ENCODE assay signal across 1 cellular context in genomic region chr9:72364679-72365524, GRCh38.
TF ChIP-seq lines count a peak whose summit lies in the region.

ZFAND5 (minus strand) TSS chr9:72365208; CDS start chr9:72360778, 4,430 bp downstream.

TF ChIP-seq in HepG2, 621 proteins besides CTCF, POLR2A, EP300 and RAD21 (continued from another document and continues in another):
- TF ChIP-seq MED8 (CRISPR knock-in tag; IDR thresholded peaks at IDR 0.05; ENCODE audit: insufficient replicate concordance) (peak; percentile 41), HOXA7 (CRISPR knock-in tag; IDR thresholded peaks at IDR 0.05) (no peak; the same call in 1 of the 2 replicates), ATF5 (CRISPR knock-in tag; IDR thresholded peaks at IDR 0.05; ENCODE audit: low read depth) (0 out of 2 replicates have a peak, but pooled peaks have one; percentile 13), MXI1 (IDR thresholded peaks at IDR 0.05; ENCODE audit: borderline replicate concordance, low read depth, low read length) (peak; percentile 55; the same call in 1 of the 3 replicates), ZNF768 (CRISPR knock-in tag; IDR thresholded peaks at IDR 0.05) (peak; percentile 64; the same call in 1 of the 2 replicates), RCOR2 (CRISPR knock-in tag; IDR thresholded peaks at IDR 0.05) (no peak), ELF3 (CRISPR knock-in tag; IDR thresholded peaks at IDR 0.05) (peak; percentile 51; the same call in 1 of the 2 replicates), CHD4 (IDR thresholded peaks at IDR 0.05; ENCODE audit: borderline replicate concordance, low read length) (no peak), ZNF335 (CRISPR knock-in tag; IDR thresholded peaks at IDR 0.05) (no peak), ZSCAN9 (CRISPR knock-in tag; IDR thresholded peaks at IDR 0.05; ENCODE audit: borderline replicate concordance) (no peak; the same call in 1 of the 2 replicates), SATB2 (CRISPR knock-in tag; IDR thresholded peaks at IDR 0.05) (no peak), ZNF691 (CRISPR knock-in tag; IDR thresholded peaks at IDR 0.05; ENCODE audit: borderline replicate concordance, low read depth) (no peak), ZNF652 (CRISPR knock-in tag; IDR thresholded peaks at IDR 0.05; ENCODE audit: borderline replicate concordance, low read depth) (no peak), DZIP1 (CRISPR knock-in tag; IDR thresholded peaks at IDR 0.05) (no peak; the same call in 1 of the 2 replicates), ZNF598 (CRISPR knock-in tag; IDR thresholded peaks at IDR 0.05; ENCODE audit: borderline replicate concordance) (0 out of 2 replicates have a peak, but pooled peaks have one; percentile 18), SKI (IDR thresholded peaks at IDR 0.05; ENCODE audit: partially characterized antibody) (peak; percentile 72), RFX5 (IDR thresholded peaks at IDR 0.05; ENCODE audit: low read depth, low read length) (no peak), ZNF224 (CRISPR knock-in tag; IDR thresholded peaks at IDR 0.05) (no peak), NRL (CRISPR knock-in tag; IDR thresholded peaks at IDR 0.05; ENCODE audit: borderline replicate concordance) (0 out of 2 replicates have a peak, but pooled peaks have one; percentile 13), NFRKB (IDR thresholded peaks at IDR 0.05) (no peak), ZNF746 (CRISPR knock-in tag; IDR thresholded peaks at IDR 0.05) (no peak; the same call in 1 of the 2 replicates), ZFP41 (CRISPR knock-in tag; IDR thresholded peaks at IDR 0.05; ENCODE audit: borderline replicate concordance) (no peak), KDM5A (IDR thresholded peaks at IDR 0.05; ENCODE audit: borderline replicate concordance, low read length) (no peak), SALL2 (CRISPR knock-in tag; IDR thresholded peaks at IDR 0.05) (peak; percentile 94), PHF20 (CRISPR knock-in tag; IDR thresholded peaks at IDR 0.05) (0 out of 2 replicates have a peak, but pooled peaks have one; percentile 11), RBM39 (IDR thresholded peaks at IDR 0.05; ENCODE audit: low read depth, low read length, poor library complexity, severe bottlenecking) (peak; percentile 80), RFX3 (CRISPR knock-in tag; IDR thresholded peaks at IDR 0.05) (no peak), ZSCAN20 (CRISPR knock-in tag; IDR thresholded peaks at IDR 0.05; ENCODE audit: borderline replicate concordance) (peak; percentile 69; the same call in 1 of the 2 replicates), AGO1 (IDR thresholded peaks at IDR 0.05; ENCODE audit: low read depth, low read length, poor library complexity, severe bottlenecking) (no peak), FOXK2 (IDR thresholded peaks at IDR 0.05) (no peak), ZNF549 (CRISPR knock-in tag; IDR thresholded peaks at IDR 0.05) (no peak), NR1H2 (CRISPR knock-in tag; IDR thresholded peaks at IDR 0.05; ENCODE audit: borderline replicate concordance, low read depth) (peak; percentile 42; the same call in 1 of the 2 replicates), ZNF260 (CRISPR knock-in tag; IDR thresholded peaks at IDR 0.05; ENCODE audit: borderline replicate concordance, low read depth) (no peak), YEATS2 (CRISPR knock-in tag; IDR thresholded peaks at IDR 0.05; ENCODE audit: borderline replicate concordance) (no peak)
- TF ChIP-seq, protein P1, sequence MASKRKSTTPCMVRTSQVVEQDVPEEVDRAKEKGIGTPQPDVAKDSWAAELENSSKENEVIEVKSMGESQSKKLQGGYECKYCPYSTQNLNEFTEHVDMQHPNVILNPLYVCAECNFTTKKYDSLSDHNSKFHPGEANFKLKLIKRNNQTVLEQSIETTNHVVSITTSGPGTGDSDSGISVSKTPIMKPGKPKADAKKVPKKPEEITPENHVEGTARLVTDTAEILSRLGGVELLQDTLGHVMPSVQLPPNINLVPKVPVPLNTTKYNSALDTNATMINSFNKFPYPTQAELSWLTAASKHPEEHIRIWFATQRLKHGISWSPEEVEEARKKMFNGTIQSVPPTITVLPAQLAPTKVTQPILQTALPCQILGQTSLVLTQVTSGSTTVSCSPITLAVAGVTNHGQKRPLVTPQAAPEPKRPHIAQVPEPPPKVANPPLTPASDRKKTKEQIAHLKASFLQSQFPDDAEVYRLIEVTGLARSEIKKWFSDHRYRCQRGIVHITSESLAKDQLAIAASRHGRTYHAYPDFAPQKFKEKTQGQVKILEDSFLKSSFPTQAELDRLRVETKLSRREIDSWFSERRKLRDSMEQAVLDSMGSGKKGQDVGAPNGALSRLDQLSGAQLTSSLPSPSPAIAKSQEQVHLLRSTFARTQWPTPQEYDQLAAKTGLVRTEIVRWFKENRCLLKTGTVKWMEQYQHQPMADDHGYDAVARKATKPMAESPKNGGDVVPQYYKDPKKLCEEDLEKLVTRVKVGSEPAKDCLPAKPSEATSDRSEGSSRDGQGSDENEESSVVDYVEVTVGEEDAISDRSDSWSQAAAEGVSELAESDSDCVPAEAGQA (IDR thresholded peaks at IDR 0.05; ENCODE audit: low read depth), result peak; percentile 26; the same call in 1 of the 2 replicates
- TF ChIP-seq, protein P1 (CRISPR knock-in tag; IDR thresholded peaks at IDR 0.05; ENCODE audit: borderline replicate concordance), result no peak
- TF ChIP-seq, protein P2, sequence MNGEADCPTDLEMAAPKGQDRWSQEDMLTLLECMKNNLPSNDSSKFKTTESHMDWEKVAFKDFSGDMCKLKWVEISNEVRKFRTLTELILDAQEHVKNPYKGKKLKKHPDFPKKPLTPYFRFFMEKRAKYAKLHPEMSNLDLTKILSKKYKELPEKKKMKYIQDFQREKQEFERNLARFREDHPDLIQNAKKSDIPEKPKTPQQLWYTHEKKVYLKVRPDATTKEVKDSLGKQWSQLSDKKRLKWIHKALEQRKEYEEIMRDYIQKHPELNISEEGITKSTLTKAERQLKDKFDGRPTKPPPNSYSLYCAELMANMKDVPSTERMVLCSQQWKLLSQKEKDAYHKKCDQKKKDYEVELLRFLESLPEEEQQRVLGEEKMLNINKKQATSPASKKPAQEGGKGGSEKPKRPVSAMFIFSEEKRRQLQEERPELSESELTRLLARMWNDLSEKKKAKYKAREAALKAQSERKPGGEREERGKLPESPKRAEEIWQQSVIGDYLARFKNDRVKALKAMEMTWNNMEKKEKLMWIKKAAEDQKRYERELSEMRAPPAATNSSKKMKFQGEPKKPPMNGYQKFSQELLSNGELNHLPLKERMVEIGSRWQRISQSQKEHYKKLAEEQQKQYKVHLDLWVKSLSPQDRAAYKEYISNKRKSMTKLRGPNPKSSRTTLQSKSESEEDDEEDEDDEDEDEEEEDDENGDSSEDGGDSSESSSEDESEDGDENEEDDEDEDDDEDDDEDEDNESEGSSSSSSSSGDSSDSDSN (CRISPR knock-in tag; IDR thresholded peaks at IDR 0.05), result peak; percentile 76; the same call in 1 of the 2 replicates
- TF ChIP-seq, protein P3, sequence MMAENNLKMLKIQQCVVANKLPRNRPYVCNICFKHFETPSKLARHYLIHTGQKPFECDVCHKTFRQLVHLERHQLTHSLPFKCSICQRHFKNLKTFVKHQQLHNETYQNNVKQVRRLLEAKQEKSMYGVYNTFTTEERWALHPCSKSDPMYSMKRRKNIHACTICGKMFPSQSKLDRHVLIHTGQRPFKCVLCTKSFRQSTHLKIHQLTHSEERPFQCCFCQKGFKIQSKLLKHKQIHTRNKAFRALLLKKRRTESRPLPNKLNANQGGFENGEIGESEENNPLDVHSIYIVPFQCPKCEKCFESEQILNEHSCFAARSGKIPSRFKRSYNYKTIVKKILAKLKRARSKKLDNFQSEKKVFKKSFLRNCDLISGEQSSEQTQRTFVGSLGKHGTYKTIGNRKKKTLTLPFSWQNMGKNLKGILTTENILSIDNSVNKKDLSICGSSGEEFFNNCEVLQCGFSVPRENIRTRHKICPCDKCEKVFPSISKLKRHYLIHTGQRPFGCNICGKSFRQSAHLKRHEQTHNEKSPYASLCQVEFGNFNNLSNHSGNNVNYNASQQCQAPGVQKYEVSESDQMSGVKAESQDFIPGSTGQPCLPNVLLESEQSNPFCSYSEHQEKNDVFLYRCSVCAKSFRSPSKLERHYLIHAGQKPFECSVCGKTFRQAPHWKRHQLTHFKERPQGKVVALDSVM (CRISPR knock-in tag; IDR thresholded peaks at IDR 0.05), result peak; percentile 44
- TF ChIP-seq, protein P4, sequence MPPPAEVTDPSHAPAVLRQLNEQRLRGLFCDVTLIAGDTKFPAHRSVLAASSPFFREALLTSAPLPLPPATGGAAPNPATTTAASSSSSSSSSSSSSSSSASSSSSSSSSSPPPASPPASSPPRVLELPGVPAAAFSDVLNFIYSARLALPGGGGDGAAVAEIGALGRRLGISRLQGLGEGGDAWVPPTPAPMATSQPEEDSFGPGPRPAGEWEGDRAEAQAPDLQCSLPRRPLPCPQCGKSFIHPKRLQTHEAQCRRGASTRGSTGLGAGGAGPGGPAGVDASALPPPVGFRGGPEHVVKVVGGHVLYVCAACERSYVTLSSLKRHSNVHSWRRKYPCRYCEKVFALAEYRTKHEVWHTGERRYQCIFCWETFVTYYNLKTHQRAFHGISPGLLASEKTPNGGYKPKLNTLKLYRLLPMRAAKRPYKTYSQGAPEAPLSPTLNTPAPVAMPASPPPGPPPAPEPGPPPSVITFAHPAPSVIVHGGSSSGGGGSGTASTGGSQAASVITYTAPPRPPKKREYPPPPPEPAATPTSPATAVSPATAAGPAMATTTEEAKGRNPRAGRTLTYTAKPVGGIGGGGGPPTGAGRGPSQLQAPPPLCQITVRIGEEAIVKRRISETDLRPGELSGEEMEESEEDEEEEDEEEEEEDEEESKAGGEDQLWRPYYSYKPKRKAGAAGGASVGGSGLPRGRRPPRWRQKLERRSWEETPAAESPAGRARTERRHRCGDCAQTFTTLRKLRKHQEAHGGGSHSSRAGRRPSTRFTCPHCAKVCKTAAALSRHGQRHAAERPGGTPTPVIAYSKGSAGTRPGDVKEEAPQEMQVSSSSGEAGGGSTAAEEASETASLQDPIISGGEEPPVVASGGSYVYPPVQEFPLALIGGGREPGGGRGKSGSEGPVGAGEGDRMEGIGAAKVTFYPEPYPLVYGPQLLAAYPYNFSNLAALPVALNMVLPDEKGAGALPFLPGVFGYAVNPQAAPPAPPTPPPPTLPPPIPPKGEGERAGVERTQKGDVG (CRISPR knock-in tag; IDR thresholded peaks at IDR 0.05; ENCODE audit: borderline replicate concordance), result no peak
- TF ChIP-seq, protein P5, sequence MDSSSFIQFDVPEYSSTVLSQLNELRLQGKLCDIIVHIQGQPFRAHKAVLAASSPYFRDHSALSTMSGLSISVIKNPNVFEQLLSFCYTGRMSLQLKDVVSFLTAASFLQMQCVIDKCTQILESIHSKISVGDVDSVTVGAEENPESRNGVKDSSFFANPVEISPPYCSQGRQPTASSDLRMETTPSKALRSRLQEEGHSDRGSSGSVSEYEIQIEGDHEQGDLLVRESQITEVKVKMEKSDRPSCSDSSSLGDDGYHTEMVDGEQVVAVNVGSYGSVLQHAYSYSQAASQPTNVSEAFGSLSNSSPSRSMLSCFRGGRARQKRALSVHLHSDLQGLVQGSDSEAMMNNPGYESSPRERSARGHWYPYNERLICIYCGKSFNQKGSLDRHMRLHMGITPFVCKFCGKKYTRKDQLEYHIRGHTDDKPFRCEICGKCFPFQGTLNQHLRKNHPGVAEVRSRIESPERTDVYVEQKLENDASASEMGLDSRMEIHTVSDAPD (CRISPR knock-in tag; IDR thresholded peaks at IDR 0.05), result peak; percentile 14; the same call in 1 of the 2 replicates
- TF ChIP-seq, protein P6, sequence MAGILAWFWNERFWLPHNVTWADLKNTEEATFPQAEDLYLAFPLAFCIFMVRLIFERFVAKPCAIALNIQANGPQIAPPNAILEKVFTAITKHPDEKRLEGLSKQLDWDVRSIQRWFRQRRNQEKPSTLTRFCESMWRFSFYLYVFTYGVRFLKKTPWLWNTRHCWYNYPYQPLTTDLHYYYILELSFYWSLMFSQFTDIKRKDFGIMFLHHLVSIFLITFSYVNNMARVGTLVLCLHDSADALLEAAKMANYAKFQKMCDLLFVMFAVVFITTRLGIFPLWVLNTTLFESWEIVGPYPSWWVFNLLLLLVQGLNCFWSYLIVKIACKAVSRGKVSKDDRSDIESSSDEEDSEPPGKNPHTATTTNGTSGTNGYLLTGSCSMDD (CRISPR knock-in tag; IDR thresholded peaks at IDR 0.05), result no peak
